1 cellular context compared by ENCODE assay signal in the genomic region with DNA sequence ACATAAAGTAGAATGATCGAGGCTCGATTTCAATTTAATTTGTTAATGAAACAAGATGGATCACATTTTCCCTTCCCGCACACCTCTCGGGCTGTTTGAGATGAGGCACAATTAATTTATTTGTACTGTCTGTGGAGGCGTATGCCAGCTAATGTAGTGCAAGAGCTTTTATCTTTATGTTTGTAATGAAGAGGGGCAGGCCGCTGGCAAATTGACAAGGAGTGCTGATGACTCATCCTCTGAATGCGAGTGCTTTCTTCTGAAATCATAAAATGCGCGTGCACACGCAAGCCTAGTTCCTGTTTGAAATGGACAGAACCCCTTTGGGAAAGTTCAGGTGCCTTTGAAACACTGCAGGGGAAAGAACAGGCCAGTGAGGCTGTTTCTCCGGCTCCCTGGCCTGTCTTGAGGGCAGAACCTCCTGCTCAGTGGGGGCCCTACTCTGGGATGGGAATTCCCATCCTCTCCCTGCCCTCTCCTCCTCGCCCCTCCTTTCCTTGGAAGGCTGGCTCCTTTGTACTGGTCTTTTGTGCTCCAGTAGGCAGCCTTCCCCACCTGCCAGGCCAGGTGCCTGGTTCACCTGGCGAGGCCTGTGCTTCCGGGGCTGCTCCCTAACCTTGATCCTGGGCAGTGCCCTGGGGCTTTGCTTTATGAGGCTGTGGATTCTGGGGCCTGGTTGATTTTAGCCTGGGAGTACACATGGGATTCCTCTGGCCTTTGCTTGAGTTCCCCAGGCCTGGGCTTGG.
TF ChIP-seq lines count a peak whose summit lies in the region.

No MANE protein-coding gene starts in this region.

TF ChIP-seq in HEK293, 187 proteins besides CTCF, POLR2A, EP300 and RAD21 (continued from another document):
- no peak for TF ChIP-seq ZNF530 (tag by site-specific recombination; IDR thresholded peaks at IDR 0.05; ENCODE audit: low read depth)
- peak; percentile 64 for TF ChIP-seq ZXDB (tag by site-specific recombination; IDR thresholded peaks at IDR 0.05)
- TF ChIP-seq ZNF24 (tag by site-specific recombination; IDR thresholded peaks at IDR 0.05): peak; percentile 72; the same call in 1 of the 2 replicates
- no peak for TF ChIP-seq ZNF544 (tag by site-specific recombination; IDR thresholded peaks at IDR 0.05)
- 0 out of 2 replicates have a peak, but pooled peaks have one; percentile 64 for TF ChIP-seq MYNN (tag by site-specific recombination; IDR thresholded peaks at IDR 0.05; ENCODE audit: borderline replicate concordance)
- TF ChIP-seq TRIM28 (IDR thresholded peaks at IDR 0.05; ENCODE audit: borderline replicate concordance, low read length): peak; percentile 54
- TF ChIP-seq ZBTB48 (tag by site-specific recombination; IDR thresholded peaks at IDR 0.05): 0 out of 2 replicates have a peak, but pooled peaks have one; percentile 15
- TF ChIP-seq, protein P1, sequence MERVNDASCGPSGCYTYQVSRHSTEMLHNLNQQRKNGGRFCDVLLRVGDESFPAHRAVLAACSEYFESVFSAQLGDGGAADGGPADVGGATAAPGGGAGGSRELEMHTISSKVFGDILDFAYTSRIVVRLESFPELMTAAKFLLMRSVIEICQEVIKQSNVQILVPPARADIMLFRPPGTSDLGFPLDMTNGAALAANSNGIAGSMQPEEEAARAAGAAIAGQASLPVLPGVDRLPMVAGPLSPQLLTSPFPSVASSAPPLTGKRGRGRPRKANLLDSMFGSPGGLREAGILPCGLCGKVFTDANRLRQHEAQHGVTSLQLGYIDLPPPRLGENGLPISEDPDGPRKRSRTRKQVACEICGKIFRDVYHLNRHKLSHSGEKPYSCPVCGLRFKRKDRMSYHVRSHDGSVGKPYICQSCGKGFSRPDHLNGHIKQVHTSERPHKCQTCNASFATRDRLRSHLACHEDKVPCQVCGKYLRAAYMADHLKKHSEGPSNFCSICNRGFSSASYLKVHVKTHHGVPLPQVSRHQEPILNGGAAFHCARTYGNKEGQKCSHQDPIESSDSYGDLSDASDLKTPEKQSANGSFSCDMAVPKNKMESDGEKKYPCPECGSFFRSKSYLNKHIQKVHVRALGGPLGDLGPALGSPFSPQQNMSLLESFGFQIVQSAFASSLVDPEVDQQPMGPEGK (tag by site-specific recombination; IDR thresholded peaks at IDR 0.05): peak; percentile 26; the same call in 1 of the 2 replicates
- peak; percentile 33; the same call in 1 of the 2 replicates for TF ChIP-seq PRDM6 (tag by site-specific recombination; IDR thresholded peaks at IDR 0.05)
- peak; percentile 86 for TF ChIP-seq ZNF366 (tag by site-specific recombination; conservative IDR thresholded peaks at IDR 0.05)
- TF ChIP-seq FEZF1 (tag by site-specific recombination; IDR thresholded peaks at IDR 0.05): 0 out of 2 replicates have a peak, but pooled peaks have one; percentile 12
- TF ChIP-seq TSHZ1 (tag by site-specific recombination; IDR thresholded peaks at IDR 0.05; ENCODE audit: borderline replicate concordance): peak; percentile 73; the same call in 1 of the 2 replicates
- TF ChIP-seq ZNF610 (tag by site-specific recombination; IDR thresholded peaks at IDR 0.05; ENCODE audit: borderline replicate concordance): no peak
- TF ChIP-seq ZNF175 (tag by site-specific recombination; IDR thresholded peaks at IDR 0.05): no peak
